ENCODE assay signal across 1 cellular context in genomic region chr19:38669532-38669931, GRCh38.
TF ChIP-seq lines count a peak whose summit lies in the region.

No MANE protein-coding gene starts in this region.

TF ChIP-seq in WTC11, 78 proteins besides CTCF, POLR2A, EP300 and RAD21 (continued from another document):
- TF ChIP-seq, protein P1, sequence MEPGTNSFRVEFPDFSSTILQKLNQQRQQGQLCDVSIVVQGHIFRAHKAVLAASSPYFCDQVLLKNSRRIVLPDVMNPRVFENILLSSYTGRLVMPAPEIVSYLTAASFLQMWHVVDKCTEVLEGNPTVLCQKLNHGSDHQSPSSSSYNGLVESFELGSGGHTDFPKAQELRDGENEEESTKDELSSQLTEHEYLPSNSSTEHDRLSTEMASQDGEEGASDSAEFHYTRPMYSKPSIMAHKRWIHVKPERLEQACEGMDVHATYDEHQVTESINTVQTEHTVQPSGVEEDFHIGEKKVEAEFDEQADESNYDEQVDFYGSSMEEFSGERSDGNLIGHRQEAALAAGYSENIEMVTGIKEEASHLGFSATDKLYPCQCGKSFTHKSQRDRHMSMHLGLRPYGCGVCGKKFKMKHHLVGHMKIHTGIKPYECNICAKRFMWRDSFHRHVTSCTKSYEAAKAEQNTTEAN (CRISPR knock-in tag; IDR thresholded peaks at IDR 0.05): no peak
- no peak for TF ChIP-seq TEAD1 (CRISPR knock-in tag; IDR thresholded peaks at IDR 0.05)
- no peak for TF ChIP-seq USF1 (CRISPR knock-in tag; IDR thresholded peaks at IDR 0.05)
- TF ChIP-seq STAT6 (CRISPR knock-in tag; conservative IDR thresholded peaks at IDR 0.05; ENCODE audit: low read depth): no peak
- no peak for TF ChIP-seq MXD4 (CRISPR knock-in tag; IDR thresholded peaks at IDR 0.05; ENCODE audit: borderline replicate concordance)
- TF ChIP-seq KAT7 (CRISPR knock-in tag; IDR thresholded peaks at IDR 0.05; ENCODE audit: borderline replicate concordance): no peak
